Comparison of ENCODE assay signal across 8 cellular contexts in genomic region chr1:42936309-42937078, GRCh38. TPM values are rescaled to one million over a fixed set of nuclear protein-coding genes. Genes with fewer than 3 reads are reported as not detected.
DNase-seq lines count a peak whose midpoint lies in the region; ATAC-seq and TF ChIP-seq lines count a peak whose summit lies in the region.

No MANE protein-coding gene starts in this region.

- 0 out of 2 replicates have a peak overlapping the region, but pooled peaks have one; percentile 28 for H3K27ac ChIP-seq in HUES64 (ENCODE audit: low read depth, low read length)
- no peak overlapping the region for H3K27ac ChIP-seq in testis

- intact Hi-C loops in testis (cut with DNase I; ENCODE audit: low total_unique reads), result no loop called here

- no peak for TF ChIP-seq CTCF in testis (IDR thresholded peaks at IDR 0.05)

- H3K4me3 ChIP-seq in HUES64 (ENCODE audit: low read length) (no peak overlapping the region), testis (no peak overlapping the region)

- no peaks in the 10 kb centered on the region for H3K27me3 ChIP-seq in HUES64 (ENCODE audit: insufficient read depth, low read length)
- H3K27me3 ChIP-seq in testis, result no peaks in the 10 kb centered on the region

- H3K4me1 ChIP-seq in HUES64 (ENCODE audit: insufficient read depth, low read length) (peaks cover 39% of the 10 kb centered on the region), testis (peaks cover 24% of the 10 kb centered on the region)

- H3K36me3 ChIP-seq in HUES64 (ENCODE audit: insufficient read depth, low read length), result peaks cover 100% of the 10 kb centered on the region
- H3K36me3 ChIP-seq in testis (ENCODE audit: low read depth, missing control alignments), result no peaks in the 10 kb centered on the region

- DNase-seq in A172 (ENCODE audit: low spot score), result peak; percentile 92
- peak; percentile 56 for DNase-seq in activated CD8-positive, alpha-beta memory T cell treated with anti-CD3 and anti-CD28 coated beads, Interleukin-2, amount 50 U/mL, for 4 hours
- peak; percentile 67 for DNase-seq in hepatic stellate cell (ENCODE audit: low spot score)
- DNase-seq in testis, result peak; percentile 64
- DNase-seq in DMS53 (lab: John Stamatoyannopoulos, UW), result no peak
- no peak for DNase-seq in ACHN

- TF ChIP-seq POLR2A in testis (IDR thresholded peaks at IDR 0.05), result no peak

- H3K9me3 ChIP-seq in HUES64 (ENCODE audit: insufficient read depth, low read depth, low read length) (no peaks in the 10 kb centered on the region), testis (no peaks in the 10 kb centered on the region)

- no peak for ATAC-seq in GM19023 (IDR thresholded peaks at IDR 0.05; ENCODE audit: unreplicated experiment)

- in situ Hi-C loops in ACHN (cut with HindIII; ENCODE audit: low pct_ligation_motif_present, low pct_unique_long_range_greater_than_20kb, low sequenced_read_pairs), result no loop called here

- 84% methylated on average over 7 of the region's 7 CpGs for WGBS in HUES64
- 51 to 55% methylated on average over 7 of the region's 7 CpGs for WGBS in testis, 2 donors

- H3K9ac ChIP-seq in HUES64 (ENCODE audit: low read depth, low read length), result peak overlapping the region; percentile 32; the same call in 1 of the 2 replicates

RNA-seq across cellular contexts. Expression of gene SLC2A1, which starts 22.2 kb away (rescaled TPM):
- 164 and 282 TPM in 2 replicates for total RNA-seq in A172 (2014; rRNA removed; shearing (Covaris generic))
- 201 TPM for polyA plus RNA-seq in HUES64 (2013, experiment 1 of 2)
- 227 TPM for polyA plus RNA-seq in HUES64 (2013, experiment 2 of 2)
- 10 to 100 TPM; 36.9 to 38.3 TPM for total RNA-seq in testis
- 19.4 TPM for polyA plus RNA-seq in testis (ENCODE audit: insufficient read depth, low read depth, low replicate concordance)

Comparison
In these comparisons a context has a peak if more than half of its experiments do, and no peak if none do; other contexts are left out.
1. DNase-seq: peak in A172 (single experiment), activated CD8-positive, alpha-beta memory T cell treated with anti-CD3 and anti-CD28 coated beads, Interleukin-2, amount 50 U/mL, for 4 hours (single experiment), hepatic stellate cell (single experiment) and testis (single experiment); none in DMS53 (single experiment) and ACHN (single experiment).